In genomic region chr11:118689852-118690552, GRCh38 we compare ENCODE assay signal across 8 cellular contexts. TPM values are rescaled to one million over a fixed set of nuclear protein-coding genes. Genes with fewer than 3 reads are reported as not detected.
DNase-seq lines count a peak whose midpoint lies in the region; ATAC-seq and TF ChIP-seq lines count a peak whose summit lies in the region.

No MANE protein-coding gene starts in this region.

- peak; percentile 90 to 93 for TF ChIP-seq RAD21 in liver (IDR thresholded peaks at IDR 0.05)

- peaks cover 46% of the 10 kb centered on the region for H3K4me1 Mint-ChIP-seq in dendritic cell treated with granulocyte-macrophage colony-stimulating factor and Interleukin-4, amounts not matched to agents 40 ng/mL and 50 ng/mL, for 4 days (ENCODE audit: low read depth)

- peak overlapping the region; percentile 86 to 91 for H3K27ac ChIP-seq in liver (ENCODE audit: low read depth in 1 of 2, low read length in 2 of 2)

- no peaks in the 10 kb centered on the region for H3K36me3 Mint-ChIP-seq in dendritic cell treated with granulocyte-macrophage colony-stimulating factor and Interleukin-4, amounts not matched to agents 40 ng/mL and 50 ng/mL, for 4 days (ENCODE audit: low read depth)

- ATAC-seq in HG03457 (IDR thresholded peaks at IDR 0.05; ENCODE audit: unreplicated experiment): peak; percentile 60

- no peaks in the 10 kb centered on the region for H3K36me3 ChIP-seq in liver (ENCODE audit: control insufficient read depth in 4 of 4, insufficient read depth in 3 of 4, low read depth in 1 of 4, low read length in 3 of 4)

- peaks cover 48% of the 10 kb centered on the region for H3K27me3 Mint-ChIP-seq in dendritic cell treated with granulocyte-macrophage colony-stimulating factor and Interleukin-4, amounts not matched to agents 40 ng/mL and 50 ng/mL, for 4 days

- no peaks in the 10 kb centered on the region for H3K27me3 ChIP-seq in liver (ENCODE audit: control insufficient read depth in 4 of 4, insufficient read depth in 4 of 4, low read length in 3 of 4)

- DNase-seq in AG10803 (ENCODE audit: low read depth) (peak; percentile 96), GM19238 (ENCODE audit: insufficient read length, low spot score) (peak; percentile 85), NCI-H524 treated with DMSO at 0.1 percent for 48 hours (lab: John Stamatoyannopoulos, UW) (peak; percentile 77)
- DNase-seq in activated CD4-positive, alpha-beta T cell treated with anti-CD3 and anti-CD28 coated beads, Interleukin-2, amount 50 U/mL, for 24 hours (ENCODE audit: low read depth in 1 of 2, low spot score in 1 of 2): peak; percentile 58 to 69
- peak; percentile 67 for DNase-seq in stimulated activated CD4-positive, alpha-beta T cell treated with anti-CD3 and anti-CD28 coated beads, Interleukin-2, amount 100 ng/mL, for 4 hours (ENCODE audit: low read depth)

- TF ChIP-seq CTCF in AG10803 (conservative IDR thresholded peaks at IDR 0.05; ENCODE audit: low read length) (peak; percentile 81), liver (IDR thresholded peaks at IDR 0.05; ENCODE audit: low read depth, low read length, missing input control) (peak; percentile 99)

- H3K9ac ChIP-seq in liver (ENCODE audit: low read depth in 1 of 2, low read length in 2 of 2): peak overlapping the region; percentile 18 to 79

- intact Hi-C loops in dendritic cell treated with granulocyte-macrophage colony-stimulating factor and Interleukin-4, amounts not matched to agents 40 ng/mL and 50 ng/mL, for 4 days (cut with micrococcal nuclease): loop anchor here (1.0 to 5.0 kb wide), 3 partner anchors 9 to 266 kb away; partner anchors contain the start of genes DDX6 and UPK2

- H3K4me3 ChIP-seq in AG10803 (ENCODE audit: low read length) (peak overlapping the region; percentile 50), liver (ENCODE audit: low read depth in 1 of 3, low read length in 3 of 3) (peak overlapping the region; percentile 3 to 54 (median 37))

- peak overlapping the region; percentile 79 for H3K27ac Mint-ChIP-seq in dendritic cell treated with granulocyte-macrophage colony-stimulating factor and Interleukin-4, amounts not matched to agents 40 ng/mL and 50 ng/mL, for 4 days

- H3K4me3 Mint-ChIP-seq in dendritic cell treated with granulocyte-macrophage colony-stimulating factor and Interleukin-4, amounts not matched to agents 40 ng/mL and 50 ng/mL, for 4 days: peak overlapping the region; percentile 81

- peaks cover 0 to 13% (median 8%) of the 10 kb centered on the region in 4 donors for H3K4me1 ChIP-seq in liver (ENCODE audit: control insufficient read depth in 4 of 4, insufficient read depth in 4 of 4, low read length in 3 of 4)

- no peaks in the 10 kb centered on the region for H3K9me3 ChIP-seq in liver (ENCODE audit: control insufficient read depth in 4 of 4, low read length in 3 of 4)

- WGBS in liver: 4% methylated on average over 30 of the region's 30 CpGs

- H3K9me3 Mint-ChIP-seq in dendritic cell treated with granulocyte-macrophage colony-stimulating factor and Interleukin-4, amounts not matched to agents 40 ng/mL and 50 ng/mL, for 4 days: no peaks in the 10 kb centered on the region

TF ChIP-seq in liver, 16 proteins besides CTCF, POLR2A, EP300 and RAD21:
- TF ChIP-seq, protein P1, sequence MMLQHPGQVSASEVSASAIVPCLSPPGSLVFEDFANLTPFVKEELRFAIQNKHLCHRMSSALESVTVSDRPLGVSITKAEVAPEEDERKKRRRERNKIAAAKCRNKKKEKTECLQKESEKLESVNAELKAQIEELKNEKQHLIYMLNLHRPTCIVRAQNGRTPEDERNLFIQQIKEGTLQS (IDR thresholded peaks at IDR 0.05): no peak
- TF ChIP-seq HNF4A (conservative IDR thresholded peaks at IDR 0.05) (peak; percentile 58 to 70), FOXA2 (IDR thresholded peaks at IDR 0.05) (no peak), EGR1 (IDR thresholded peaks at IDR 0.05; ENCODE audit: low read depth in 2 of 2) (no peak), MAX (IDR thresholded peaks at IDR 0.05) (no peak), HNF4G (IDR thresholded peaks at IDR 0.05) (peak; percentile 44), TAF1 (conservative IDR thresholded peaks at IDR 0.05) (no peak), GABPA (IDR thresholded peaks at IDR 0.05 in 1 of 2, conservative IDR thresholded peaks at IDR 0.05 in 1 of 2) (no peak), NR2F2 (IDR thresholded peaks at IDR 0.05) (peak; percentile 77), SP1 (IDR thresholded peaks at IDR 0.05) (peak; percentile 76), FOXA1 (IDR thresholded peaks at IDR 0.05) (peak; percentile 40), JUND (IDR thresholded peaks at IDR 0.05) (no peak), RXRA (IDR thresholded peaks at IDR 0.05) (peak; percentile 75 to 88), YY1 (IDR thresholded peaks at IDR 0.05) (peak; percentile 92)
- TF ChIP-seq, protein P2, sequence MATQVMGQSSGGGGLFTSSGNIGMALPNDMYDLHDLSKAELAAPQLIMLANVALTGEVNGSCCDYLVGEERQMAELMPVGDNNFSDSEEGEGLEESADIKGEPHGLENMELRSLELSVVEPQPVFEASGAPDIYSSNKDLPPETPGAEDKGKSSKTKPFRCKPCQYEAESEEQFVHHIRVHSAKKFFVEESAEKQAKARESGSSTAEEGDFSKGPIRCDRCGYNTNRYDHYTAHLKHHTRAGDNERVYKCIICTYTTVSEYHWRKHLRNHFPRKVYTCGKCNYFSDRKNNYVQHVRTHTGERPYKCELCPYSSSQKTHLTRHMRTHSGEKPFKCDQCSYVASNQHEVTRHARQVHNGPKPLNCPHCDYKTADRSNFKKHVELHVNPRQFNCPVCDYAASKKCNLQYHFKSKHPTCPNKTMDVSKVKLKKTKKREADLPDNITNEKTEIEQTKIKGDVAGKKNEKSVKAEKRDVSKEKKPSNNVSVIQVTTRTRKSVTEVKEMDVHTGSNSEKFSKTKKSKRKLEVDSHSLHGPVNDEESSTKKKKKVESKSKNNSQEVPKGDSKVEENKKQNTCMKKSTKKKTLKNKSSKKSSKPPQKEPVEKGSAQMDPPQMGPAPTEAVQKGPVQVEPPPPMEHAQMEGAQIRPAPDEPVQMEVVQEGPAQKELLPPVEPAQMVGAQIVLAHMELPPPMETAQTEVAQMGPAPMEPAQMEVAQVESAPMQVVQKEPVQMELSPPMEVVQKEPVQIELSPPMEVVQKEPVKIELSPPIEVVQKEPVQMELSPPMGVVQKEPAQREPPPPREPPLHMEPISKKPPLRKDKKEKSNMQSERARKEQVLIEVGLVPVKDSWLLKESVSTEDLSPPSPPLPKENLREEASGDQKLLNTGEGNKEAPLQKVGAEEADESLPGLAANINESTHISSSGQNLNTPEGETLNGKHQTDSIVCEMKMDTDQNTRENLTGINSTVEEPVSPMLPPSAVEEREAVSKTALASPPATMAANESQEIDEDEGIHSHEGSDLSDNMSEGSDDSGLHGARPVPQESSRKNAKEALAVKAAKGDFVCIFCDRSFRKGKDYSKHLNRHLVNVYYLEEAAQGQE (IDR thresholded peaks at IDR 0.05): peak; percentile 55
- TF ChIP-seq, protein P3, sequence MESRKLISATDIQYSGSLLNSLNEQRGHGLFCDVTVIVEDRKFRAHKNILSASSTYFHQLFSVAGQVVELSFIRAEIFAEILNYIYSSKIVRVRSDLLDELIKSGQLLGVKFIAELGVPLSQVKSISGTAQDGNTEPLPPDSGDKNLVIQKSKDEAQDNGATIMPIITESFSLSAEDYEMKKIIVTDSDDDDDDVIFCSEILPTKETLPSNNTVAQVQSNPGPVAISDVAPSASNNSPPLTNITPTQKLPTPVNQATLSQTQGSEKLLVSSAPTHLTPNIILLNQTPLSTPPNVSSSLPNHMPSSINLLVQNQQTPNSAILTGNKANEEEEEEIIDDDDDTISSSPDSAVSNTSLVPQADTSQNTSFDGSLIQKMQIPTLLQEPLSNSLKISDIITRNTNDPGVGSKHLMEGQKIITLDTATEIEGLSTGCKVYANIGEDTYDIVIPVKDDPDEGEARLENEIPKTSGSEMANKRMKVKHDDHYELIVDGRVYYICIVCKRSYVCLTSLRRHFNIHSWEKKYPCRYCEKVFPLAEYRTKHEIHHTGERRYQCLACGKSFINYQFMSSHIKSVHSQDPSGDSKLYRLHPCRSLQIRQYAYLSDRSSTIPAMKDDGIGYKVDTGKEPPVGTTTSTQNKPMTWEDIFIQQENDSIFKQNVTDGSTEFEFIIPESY (IDR thresholded peaks at IDR 0.05): no peak

RNA-seq across cellular contexts. Expression of gene TREH, which starts 10.6 kb away (rescaled TPM):
- total RNA-seq in liver: under 1 TPM in 1 of 2 donors, not detected in 1; 0.50 TPM
- 1 to 10 TPM in 1 of 2 donors, under 1 TPM in 1; 0.84 to 1.2 TPM for polyA plus RNA-seq in liver

Comparison
In these comparisons a context has a peak if more than half of its experiments do, and no peak if none do; other contexts are left out.
1. Peak in every context shown above with its lines: DNase-seq, ATAC-seq, H3K4me3 ChIP-seq and H3K27ac ChIP-seq.